1 cellular context compared by ENCODE assay signal in genomic region chr1:201538618-201539551, GRCh38.
TF ChIP-seq lines count a peak whose summit lies in the region.

Gene NAV1, plus strand, starts transcription at chr1:201539127. Its CDS starts 83,758 bp downstream, at chr1:201622885.

TF ChIP-seq in WTC11, 78 proteins besides CTCF, POLR2A, EP300 and RAD21 (continued from another document):
- TF ChIP-seq PREB (CRISPR knock-in tag; IDR thresholded peaks at IDR 0.05; ENCODE audit: borderline replicate concordance) (no peak), JUN (CRISPR knock-in tag; IDR thresholded peaks at IDR 0.05) (no peak), TP53 (CRISPR knock-in tag; IDR thresholded peaks at IDR 0.05) (peak; percentile 32; the same call in 1 of the 2 replicates), USF1 (CRISPR knock-in tag; IDR thresholded peaks at IDR 0.05) (no peak), PRDM15 (CRISPR knock-in tag; IDR thresholded peaks at IDR 0.05) (peak; percentile 59; the same call in 1 of the 2 replicates), GRHL2 (CRISPR knock-in tag; IDR thresholded peaks at IDR 0.05; ENCODE audit: insufficient replicate concordance, severe bottlenecking) (no peak), NFYB (CRISPR knock-in tag; conservative IDR thresholded peaks at IDR 0.05; ENCODE audit: low read depth) (no peak), USF2 (CRISPR knock-in tag; IDR thresholded peaks at IDR 0.05) (peak; percentile 56), MAX (CRISPR knock-in tag; IDR thresholded peaks at IDR 0.05) (peak; percentile 54), KAT7 (CRISPR knock-in tag; IDR thresholded peaks at IDR 0.05; ENCODE audit: borderline replicate concordance) (no peak), ATF1 (CRISPR knock-in tag; IDR thresholded peaks at IDR 0.05) (no peak), TEAD1 (CRISPR knock-in tag; IDR thresholded peaks at IDR 0.05) (peak; percentile 35; the same call in 1 of the 2 replicates), FOXP4 (CRISPR knock-in tag; IDR thresholded peaks at IDR 0.05) (no peak), ZNF425 (CRISPR knock-in tag; conservative IDR thresholded peaks at IDR 0.05) (no peak), CDX4 (CRISPR knock-in tag; IDR thresholded peaks at IDR 0.05; ENCODE audit: borderline replicate concordance) (no peak)
